Comparison of ENCODE assay signal across 25 cellular contexts in the genomic region with DNA sequence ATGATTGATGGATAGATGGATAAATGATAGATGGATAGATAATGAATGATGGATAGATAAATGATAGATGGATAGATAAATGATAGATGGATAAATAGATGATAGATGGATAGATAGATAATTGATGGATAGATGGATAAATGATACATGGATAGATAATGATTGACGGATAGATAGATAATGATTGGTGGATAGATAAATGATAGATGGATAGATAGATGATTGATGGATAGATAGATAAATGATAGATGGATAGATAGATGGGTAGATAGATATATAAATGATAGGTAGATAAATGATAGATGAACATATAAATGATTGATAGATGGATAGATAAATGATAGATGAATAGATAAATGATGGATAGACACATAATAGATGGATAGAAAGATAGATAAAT. TPM values are rescaled to one million over a fixed set of nuclear protein-coding genes. Genes with fewer than 3 reads are reported as not detected.
"Had no signal": no experiment of that assay in that cellular context is flagged by ENCODE, and none has a peak within 500 bp of the region (broad histone marks: within the 10 kb centered on the region; RNA-seq: fewer than 3 reads in every experiment).

No MANE protein-coding gene starts in this region.

- H3K27me3 ChIP-seq: MG63, SJSA1 had no signal

- H3K4me3 Mint-ChIP-seq: T-cell had no signal

- H3K9me3 ChIP-seq: MG63 had no signal

- H3K4me3 ChIP-seq: MG63, SJSA1, SK-N-MC had no signal

- DNase-seq: Karpas-422, KG1, NCI-H1092, NCI-H1105 treated with DMSO at 0.1 percent for 48 hours, NCI-H1417 treated with DMSO at 0.1 percent for 48 hours, NCI-H146, NCI-H1694 treated with DMSO at 0.1 percent for 48 hours, NCI-H2029, NCI-H2081 treated with DMSO at 0.1 percent for 48 hours, NCI-H2171, NCI-H226, NCI-H446, NCI-H510A, NCI-H524 treated with DMSO at 0.1 percent for 48 hours, NCI-H69, NCI-H774, Right ventricle myocardium superior, RPMI8226, SIG-M5, SW 1271, T-cell had no signal

- ATAC-seq: T-cell had no signal

- H3K4me1 ChIP-seq: SJSA1 had no signal

- H3K27ac ChIP-seq: SJSA1, SK-N-MC had no signal

- H3K36me3 ChIP-seq: MG63, SJSA1 had no signal

- H3K4me1 Mint-ChIP-seq: T-cell had no signal

- H3K27ac Mint-ChIP-seq: T-cell had no signal

- H3K36me3 Mint-ChIP-seq: T-cell had no signal

RNA-seq across cellular contexts. Expression of a gene that starts 49.5 kb away (rescaled TPM):
- total RNA-seq: HT-29, Right ventricle myocardium superior, SJSA1, T-cell had no signal
